Comparison of ENCODE assay signal across 15 cellular contexts in the genomic region with DNA sequence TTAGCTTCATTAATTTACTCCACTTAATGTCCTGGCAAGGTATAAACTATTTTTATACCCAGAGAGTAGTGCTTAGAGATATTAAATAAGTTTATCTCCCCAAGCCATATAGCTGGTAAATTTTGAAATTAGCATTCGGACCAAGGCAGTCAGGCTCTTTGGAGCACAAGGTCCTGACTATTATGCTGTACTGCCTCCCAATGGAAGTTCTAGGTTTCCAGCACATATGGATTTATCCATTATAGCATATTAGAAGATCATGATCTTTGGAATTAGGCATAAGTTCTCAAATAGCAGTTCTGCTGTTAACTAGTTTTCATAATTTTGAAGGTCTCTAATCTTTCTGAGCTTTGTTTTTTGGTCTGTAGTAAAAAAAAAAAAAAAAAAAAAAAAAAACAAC.
DNase-seq lines count a peak whose midpoint lies in the region; ATAC-seq and TF ChIP-seq lines count a peak whose summit lies in the region.
"Had no signal": no experiment of that assay in that cellular context is flagged by ENCODE, and none has a peak within 500 bp of the region (broad histone marks: within the 10 kb centered on the region; RNA-seq: fewer than 3 reads in every experiment).

No MANE protein-coding gene starts in this region.

- no peak overlapping the region for H2BK120ac ChIP-seq in trophoblast cell (ENCODE audit: insufficient read depth, low read length, poor library complexity)

- H3K18ac ChIP-seq in trophoblast cell (ENCODE audit: low read length), result no peak overlapping the region

- POLR2A ChIA-PET in naive thymus-derived CD4-positive, alpha-beta T cell (lab: Charles Lee), result no interaction called here

- no peak overlapping the region for H3K4me3 ChIP-seq in smooth muscle cell
- no peak overlapping the region for H3K4me3 ChIP-seq in naive thymus-derived CD4-positive, alpha-beta T cell (ENCODE audit: low read length)
- no peak overlapping the region for H3K4me3 ChIP-seq in trophoblast cell (ENCODE audit: low read depth, low read length)
- H3K4me3 ChIP-seq: gastroesophageal sphincter, upper lobe of left lung had no signal

- CTCF ChIA-PET in naive thymus-derived CD4-positive, alpha-beta T cell (lab: Charles Lee), result no interaction called here
- CTCF ChIA-PET in activated naive CD4-positive, alpha-beta T cell treated with anti-CD3 and anti-CD28 coated beads, Interleukin-2, amount 10 ng/mL, durations not matched to agents 7 days and 5 days (lab: Charles Lee), result no interaction called here

- intact Hi-C loops in naive thymus-derived CD4-positive, alpha-beta T cell (cut with micrococcal nuclease), result no loop called here

- ATAC-seq in naive thymus-derived CD4-positive, alpha-beta T cell, result no peak
- ATAC-seq: gastroesophageal sphincter had no signal

- H3K36me3 Mint-ChIP-seq in naive thymus-derived CD4-positive, alpha-beta T cell, result no peaks in the 10 kb centered on the region
- no peaks in the 10 kb centered on the region for H3K36me3 Mint-ChIP-seq in activated naive CD4-positive, alpha-beta T cell treated with anti-CD3 and anti-CD28 coated beads, Interleukin-2, amount 10 ng/mL, durations not matched to agents 7 days and 5 days
- H3K36me3 Mint-ChIP-seq: activated naive CD4-positive, alpha-beta T cell treated with anti-CD3 and anti-CD28 coated beads, Interleukin-2, amount 50 U/mL, for 24 hours had no signal

- H4K91ac ChIP-seq in trophoblast cell (ENCODE audit: low read depth, low read length), result no peak overlapping the region

- H2AK5ac ChIP-seq in trophoblast cell (ENCODE audit: low read length), result no peak overlapping the region

- H2AFZ ChIP-seq in smooth muscle cell (ENCODE audit: low read depth) (no peak overlapping the region), trophoblast cell (ENCODE audit: insufficient read depth, low read length, poor library complexity) (no peak overlapping the region)

- no peak overlapping the region for H2BK12ac ChIP-seq in trophoblast cell (ENCODE audit: low read length)

- peak; percentile 36 for DNase-seq in NCI-H82 (lab: John Stamatoyannopoulos, UW)
- no peak for DNase-seq in NCI-H82 treated with DMSO at 0.1 percent for 48 hours (lab: John Stamatoyannopoulos, UW; ENCODE audit: unreplicated experiment)
- DNase-seq in RKO (ENCODE audit: low spot score), result peak; percentile 19
- peak; percentile 31 for DNase-seq in globus pallidus (ENCODE audit: low spot score)
- DNase-seq in smooth muscle cell (lab: John Stamatoyannopoulos, UW; ENCODE audit: unreplicated experiment), result no peak
- DNase-seq in naive thymus-derived CD4-positive, alpha-beta T cell, result no peak
- DNase-seq in activated naive CD4-positive, alpha-beta T cell treated with anti-CD3 and anti-CD28 coated beads, Interleukin-2, amount 10 ng/mL, durations not matched to agents 7 days and 5 days, result no peak
- no peak for DNase-seq in trophoblast cell
- DNase-seq: activated CD4-positive, alpha-beta T cell treated with anti-CD3 and anti-CD28 coated beads, Interleukin-2, amount 50 U/mL, for 4 hours; AML-193; NCI-H510A; retina; upper lobe of left lung had no signal

- TF ChIP-seq CTCF in smooth muscle cell (IDR thresholded peaks at IDR 0.05; ENCODE audit: borderline replicate concordance, insufficient read depth, poor library complexity, severe bottlenecking), result peak; percentile 20

- no peak overlapping the region for H4K8ac ChIP-seq in trophoblast cell (ENCODE audit: low read depth, low read length)

- H3K4me1 ChIP-seq in smooth muscle cell (ENCODE audit: low read depth), result no peaks in the 10 kb centered on the region
- no peaks in the 10 kb centered on the region for H3K4me1 ChIP-seq in naive thymus-derived CD4-positive, alpha-beta T cell (ENCODE audit: control insufficient read depth in 2 of 2, insufficient read depth in 2 of 2, low read length in 2 of 2)
- no peaks in the 10 kb centered on the region for H3K4me1 ChIP-seq in trophoblast cell (ENCODE audit: control insufficient read depth in 1 of 2, insufficient read depth in 2 of 2, low read length in 2 of 2)
- H3K4me1 ChIP-seq: gastroesophageal sphincter, upper lobe of left lung had no signal

- H3K4ac ChIP-seq in trophoblast cell (ENCODE audit: low read depth, low read length), result no peak overlapping the region

- no peak overlapping the region for H3K9ac ChIP-seq in smooth muscle cell (ENCODE audit: low read depth)
- H3K9ac ChIP-seq in trophoblast cell (ENCODE audit: low read length), result no peak overlapping the region

- no peaks in the 10 kb centered on the region for H3F3A ChIP-seq in smooth muscle cell (ENCODE audit: low read depth)

- no peaks in the 10 kb centered on the region for H3K4me1 Mint-ChIP-seq in naive thymus-derived CD4-positive, alpha-beta T cell
- no peaks in the 10 kb centered on the region for H3K4me1 Mint-ChIP-seq in activated naive CD4-positive, alpha-beta T cell treated with anti-CD3 and anti-CD28 coated beads, Interleukin-2, amount 10 ng/mL, durations not matched to agents 7 days and 5 days
- H3K4me1 Mint-ChIP-seq: activated naive CD4-positive, alpha-beta T cell treated with anti-CD3 and anti-CD28 coated beads, Interleukin-2, amount 50 U/mL, for 24 hours had no signal

- peaks cover 0 to 5% (median 0%) of the 10 kb centered on the region in 11 donors for H3K9me3 Mint-ChIP-seq in naive thymus-derived CD4-positive, alpha-beta T cell
- H3K9me3 Mint-ChIP-seq in activated naive CD4-positive, alpha-beta T cell treated with anti-CD3 and anti-CD28 coated beads, Interleukin-2, amount 10 ng/mL, durations not matched to agents 7 days and 5 days, result no peaks in the 10 kb centered on the region
- H3K9me3 Mint-ChIP-seq: activated naive CD4-positive, alpha-beta T cell treated with anti-CD3 and anti-CD28 coated beads, Interleukin-2, amount 50 U/mL, for 24 hours had no signal

- WGBS in smooth muscle cell (ENCODE audit: low lambda C conversion rate), result 72% methylated on average over 1 of the region's 1 CpG
- no CpG with 5 or more reads among the region's 1 CpG for WGBS in trophoblast cell (ENCODE audit: extremely low coverage, insufficient coverage, insufficient read length)

- H3K9me3 ChIP-seq in smooth muscle cell (replicated peaks; ENCODE audit: low read depth) (no peaks in the 10 kb centered on the region), trophoblast cell (ENCODE audit: insufficient read depth, low read depth, low read length) (no peaks in the 10 kb centered on the region)
- H3K9me3 ChIP-seq in naive thymus-derived CD4-positive, alpha-beta T cell (ENCODE audit: control insufficient read depth in 2 of 3, low read length in 3 of 3), result no peaks in the 10 kb centered on the region
- H3K9me3 ChIP-seq: gastroesophageal sphincter, upper lobe of left lung had no signal

- H3K4me3 Mint-ChIP-seq in naive thymus-derived CD4-positive, alpha-beta T cell, result no peak overlapping the region
- H3K4me3 Mint-ChIP-seq in activated naive CD4-positive, alpha-beta T cell treated with anti-CD3 and anti-CD28 coated beads, Interleukin-2, amount 10 ng/mL, durations not matched to agents 7 days and 5 days, result no peak overlapping the region
- H3K4me3 Mint-ChIP-seq: activated naive CD4-positive, alpha-beta T cell treated with anti-CD3 and anti-CD28 coated beads, Interleukin-2, amount 50 U/mL, for 24 hours had no signal

- H2BK5ac ChIP-seq in trophoblast cell (ENCODE audit: low read depth, low read length, poor library complexity), result no peak overlapping the region

- H3K79me2 ChIP-seq in smooth muscle cell (ENCODE audit: low read depth) (no peaks in the 10 kb centered on the region), trophoblast cell (ENCODE audit: control insufficient read depth, insufficient read depth, low read length, poor library complexity) (no peaks in the 10 kb centered on the region)

- no peak overlapping the region for H3K4me2 ChIP-seq in smooth muscle cell
- H3K4me2 ChIP-seq in trophoblast cell (ENCODE audit: low read length), result no peak overlapping the region

- no peaks in the 10 kb centered on the region for H3K27me3 Mint-ChIP-seq in naive thymus-derived CD4-positive, alpha-beta T cell
- no peaks in the 10 kb centered on the region for H3K27me3 Mint-ChIP-seq in activated naive CD4-positive, alpha-beta T cell treated with anti-CD3 and anti-CD28 coated beads, Interleukin-2, amount 10 ng/mL, durations not matched to agents 7 days and 5 days
- H3K27me3 Mint-ChIP-seq: activated naive CD4-positive, alpha-beta T cell treated with anti-CD3 and anti-CD28 coated beads, Interleukin-2, amount 50 U/mL, for 24 hours had no signal

- no peaks in the 10 kb centered on the region for H4K20me1 ChIP-seq in smooth muscle cell (ENCODE audit: low read depth)

- H3K79me1 ChIP-seq in trophoblast cell (ENCODE audit: low read length), result no peaks in the 10 kb centered on the region

- H3K23ac ChIP-seq in trophoblast cell (ENCODE audit: low read length), result no peak overlapping the region

- no peak overlapping the region for H3K27ac Mint-ChIP-seq in naive thymus-derived CD4-positive, alpha-beta T cell
- no peak overlapping the region for H3K27ac Mint-ChIP-seq in activated naive CD4-positive, alpha-beta T cell treated with anti-CD3 and anti-CD28 coated beads, Interleukin-2, amount 10 ng/mL, durations not matched to agents 7 days and 5 days
- H3K27ac Mint-ChIP-seq: activated naive CD4-positive, alpha-beta T cell treated with anti-CD3 and anti-CD28 coated beads, Interleukin-2, amount 50 U/mL, for 24 hours had no signal

- H3K27ac ChIP-seq in smooth muscle cell (ENCODE audit: low read depth), result no peak overlapping the region
- H3K27ac ChIP-seq in naive thymus-derived CD4-positive, alpha-beta T cell (ENCODE audit: low read depth, low read length), result no peak overlapping the region
- H3K27ac ChIP-seq in trophoblast cell (ENCODE audit: low read depth, low read length), result no peak overlapping the region
- H3K27ac ChIP-seq: gastroesophageal sphincter, upper lobe of left lung had no signal

- H4K12ac ChIP-seq in trophoblast cell (ENCODE audit: low read depth, low read length), result no peak overlapping the region

- no peak overlapping the region for H3K14ac ChIP-seq in trophoblast cell (ENCODE audit: low read length)

- H3K36me3 ChIP-seq in smooth muscle cell (ENCODE audit: low read depth), result no peaks in the 10 kb centered on the region
- H3K36me3 ChIP-seq in naive thymus-derived CD4-positive, alpha-beta T cell (ENCODE audit: control insufficient read depth in 2 of 3, insufficient read depth in 3 of 3, low read length in 3 of 3), result no peaks in the 10 kb centered on the region
- no peaks in the 10 kb centered on the region for H3K36me3 ChIP-seq in trophoblast cell (ENCODE audit: control insufficient read depth in 1 of 2, insufficient read depth in 2 of 2, low read length in 2 of 2)
- H3K36me3 ChIP-seq: gastroesophageal sphincter, upper lobe of left lung had no signal

- H3K27me3 ChIP-seq in smooth muscle cell (ENCODE audit: low read depth), result no peaks in the 10 kb centered on the region
- H3K27me3 ChIP-seq in naive thymus-derived CD4-positive, alpha-beta T cell (ENCODE audit: control insufficient read depth in 2 of 2, insufficient read depth in 2 of 2, low read length in 2 of 2), result no peaks in the 10 kb centered on the region
- H3K27me3 ChIP-seq in trophoblast cell (ENCODE audit: insufficient read depth, low read length), result no peaks in the 10 kb centered on the region
- H3K27me3 ChIP-seq: gastroesophageal sphincter, upper lobe of left lung had no signal

Comparison
In these comparisons a context has a peak if more than half of its experiments do, and no peak if none do; other contexts are left out.
1. DNase-seq: peak in NCI-H82 (single experiment), RKO (single experiment) and globus pallidus (single experiment); none in NCI-H82 treated with DMSO at 0.1 percent for 48 hours (single experiment), smooth muscle cell (single experiment), naive thymus-derived CD4-positive, alpha-beta T cell (0 of 9), activated naive CD4-positive, alpha-beta T cell treated with anti-CD3 and anti-CD28 coated beads, Interleukin-2, amount 10 ng/mL, durations not matched to agents 7 days and 5 days (single experiment) and trophoblast cell (0 of 2).